ENCODE assay signal across 2 cellular contexts in the genomic region with DNA sequence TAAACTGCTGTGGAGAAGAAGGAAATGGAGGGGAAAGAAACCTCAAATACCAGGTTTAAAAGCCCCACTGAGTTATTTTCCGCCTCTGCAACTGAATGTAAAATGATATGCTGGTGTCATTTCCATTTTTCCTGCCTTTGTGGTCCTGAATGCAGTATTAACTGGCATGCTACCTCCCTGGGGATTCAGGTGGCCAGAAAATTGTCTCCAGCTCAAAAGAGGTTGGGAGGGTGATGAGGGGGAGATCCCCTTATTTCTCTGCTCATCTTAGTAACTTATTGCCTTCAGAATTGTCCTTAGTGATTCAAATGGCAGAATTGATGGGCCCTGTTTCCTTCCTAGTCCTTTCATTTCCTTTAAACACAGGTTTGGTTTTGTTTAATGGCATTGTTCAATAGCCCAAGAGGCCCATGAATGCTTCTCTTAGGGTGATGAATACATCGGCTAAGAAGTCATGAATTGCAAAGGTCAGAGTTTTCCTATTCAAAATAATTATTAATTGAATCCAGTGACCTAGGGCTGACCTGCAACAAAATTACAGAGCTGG.
TF ChIP-seq lines count a peak whose summit lies in the region.

No MANE protein-coding gene starts in this region.

TF ChIP-seq in GM12878, 131 proteins besides CTCF, POLR2A, EP300 and RAD21 (continued from another document):
- TF ChIP-seq BACH1 (IDR thresholded peaks at IDR 0.05; ENCODE audit: borderline replicate concordance) (no peak), CHD4 (IDR thresholded peaks at IDR 0.05) (no peak), CREM (IDR thresholded peaks at IDR 0.05; ENCODE audit: low read depth) (no peak), IRF4 (IDR thresholded peaks at IDR 0.05; ENCODE audit: low read depth, low read length) (no peak), BMI1 (IDR thresholded peaks at IDR 0.05; ENCODE audit: borderline replicate concordance) (no peak)
- TF ChIP-seq, protein P1, sequence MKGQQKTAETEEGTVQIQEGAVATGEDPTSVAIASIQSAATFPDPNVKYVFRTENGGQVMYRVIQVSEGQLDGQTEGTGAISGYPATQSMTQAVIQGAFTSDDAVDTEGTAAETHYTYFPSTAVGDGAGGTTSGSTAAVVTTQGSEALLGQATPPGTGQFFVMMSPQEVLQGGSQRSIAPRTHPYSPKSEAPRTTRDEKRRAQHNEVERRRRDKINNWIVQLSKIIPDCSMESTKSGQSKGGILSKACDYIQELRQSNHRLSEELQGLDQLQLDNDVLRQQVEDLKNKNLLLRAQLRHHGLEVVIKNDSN (IDR thresholded peaks at IDR 0.05; ENCODE audit: borderline replicate concordance, extremely low read length, insufficient read depth, low read depth, low read length), result no peak

TF ChIP-seq in HEK293T, 16 proteins besides CTCF, POLR2A, EP300 and RAD21 (continued from another document):
- no peak for TF ChIP-seq L3MBTL2 (conservative IDR thresholded peaks at IDR 0.05)
- no peak for TF ChIP-seq ELF4 (IDR thresholded peaks at IDR 0.05)
- TF ChIP-seq NFRKB (IDR thresholded peaks at IDR 0.05), result no peak
- TF ChIP-seq, protein P2, sequence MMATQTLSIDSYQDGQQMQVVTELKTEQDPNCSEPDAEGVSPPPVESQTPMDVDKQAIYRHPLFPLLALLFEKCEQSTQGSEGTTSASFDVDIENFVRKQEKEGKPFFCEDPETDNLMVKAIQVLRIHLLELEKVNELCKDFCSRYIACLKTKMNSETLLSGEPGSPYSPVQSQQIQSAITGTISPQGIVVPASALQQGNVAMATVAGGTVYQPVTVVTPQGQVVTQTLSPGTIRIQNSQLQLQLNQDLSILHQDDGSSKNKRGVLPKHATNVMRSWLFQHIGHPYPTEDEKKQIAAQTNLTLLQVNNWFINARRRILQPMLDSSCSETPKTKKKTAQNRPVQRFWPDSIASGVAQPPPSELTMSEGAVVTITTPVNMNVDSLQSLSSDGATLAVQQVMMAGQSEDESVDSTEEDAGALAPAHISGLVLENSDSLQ (IDR thresholded peaks at IDR 0.05), result no peak
- no peak for TF ChIP-seq FOXA1 (IDR thresholded peaks at IDR 0.05)
- TF ChIP-seq FOXM1 (IDR thresholded peaks at IDR 0.05; ENCODE audit: borderline replicate concordance), result no peak
- TF ChIP-seq HDGF (IDR thresholded peaks at IDR 0.05; ENCODE audit: borderline replicate concordance), result no peak
- no peak for TF ChIP-seq LEF1 (IDR thresholded peaks at IDR 0.05; ENCODE audit: borderline replicate concordance)
- no peak for TF ChIP-seq SUZ12 (IDR thresholded peaks at IDR 0.05)
- TF ChIP-seq ZNF384 (IDR thresholded peaks at IDR 0.05), result no peak
- no peak for TF ChIP-seq FOXK2 (IDR thresholded peaks at IDR 0.05)
- no peak for TF ChIP-seq ARNT (IDR thresholded peaks at IDR 0.05)
- no peak for TF ChIP-seq SP1 (IDR thresholded peaks at IDR 0.05)
